Comparison of ENCODE assay signal across 15 cellular contexts in the genomic region with DNA sequence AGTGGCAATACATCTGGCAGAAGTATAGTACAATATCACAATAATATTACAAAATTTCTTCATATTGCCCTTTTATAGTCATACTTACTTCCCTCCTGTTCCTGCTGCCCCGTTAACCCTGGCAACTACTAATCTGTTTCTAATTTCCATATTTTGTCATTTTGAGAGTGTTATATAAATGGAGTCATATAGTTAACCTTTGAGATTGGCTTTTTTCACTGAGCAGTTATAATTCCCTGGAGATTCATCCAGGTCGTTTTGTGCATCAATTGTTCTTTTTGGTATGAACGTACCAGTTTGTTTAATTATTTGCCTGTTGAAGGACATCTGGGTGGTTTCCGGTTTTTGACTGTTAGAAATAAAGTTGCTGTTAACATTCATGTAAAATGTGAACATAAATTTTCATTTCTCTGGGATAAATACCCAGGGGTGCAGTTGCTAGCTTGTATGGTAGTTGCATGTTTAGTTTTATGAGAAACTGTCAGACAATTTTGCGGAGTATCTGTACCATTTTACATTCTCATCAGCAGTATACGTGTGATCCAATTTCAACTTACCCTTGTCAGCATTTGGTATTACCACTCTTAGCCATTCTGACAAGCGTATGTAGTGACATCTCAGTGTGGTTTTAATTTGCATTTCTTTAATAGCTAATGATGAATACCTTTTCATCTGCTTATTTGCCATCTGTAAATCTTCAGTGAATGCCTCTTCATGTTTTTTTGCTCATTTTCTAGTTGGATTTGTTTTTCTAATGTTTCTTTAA. TPM values are rescaled to one million over a fixed set of nuclear protein-coding genes. Genes with fewer than 3 reads are reported as not detected.
DNase-seq lines count a peak whose midpoint lies in the region; ATAC-seq and TF ChIP-seq lines count a peak whose summit lies in the region.
"Had no signal": no experiment of that assay in that cellular context is flagged by ENCODE, and none has a peak within 500 bp of the region (broad histone marks: within the 10 kb centered on the region; RNA-seq: fewer than 3 reads in every experiment).

No MANE protein-coding gene starts in this region.

- peak overlapping the region; percentile 95 for H3K27ac ChIP-seq in Karpas-422 (ENCODE audit: low read length)
- H3K27ac ChIP-seq in WERI-Rb-1: no peak overlapping the region
- H3K27ac ChIP-seq: foreskin keratinocyte, neural progenitor cell had no signal

- no peak overlapping the region for H2AFZ ChIP-seq in Karpas-422 (ENCODE audit: low read length)
- H2AFZ ChIP-seq: neural progenitor cell had no signal

- intact Hi-C loops in natural killer cell (cut with micrococcal nuclease): loop anchor here (10.0 kb wide), 1 partner anchor 731 kb away; a partner anchor contains a TSS

- H3K9me3 ChIP-seq in Karpas-422 (ENCODE audit: low read length) (no peaks in the 10 kb centered on the region), WERI-Rb-1 (ENCODE audit: severe bottlenecking) (no peaks in the 10 kb centered on the region)

- H3K4me1 ChIP-seq in Karpas-422 (ENCODE audit: low read length): peaks cover 73% of the 10 kb centered on the region
- H3K4me1 ChIP-seq: neural progenitor cell had no signal

- H3K27ac Mint-ChIP-seq in natural killer cell: peak overlapping the region; percentile 85 to 98
- H3K27ac Mint-ChIP-seq: activated naive CD8-positive, alpha-beta T cell; neural progenitor cell had no signal

- H3K27me3 Mint-ChIP-seq in natural killer cell (ENCODE audit: low read depth in 2 of 2): no peaks in the 10 kb centered on the region
- H3K27me3 Mint-ChIP-seq: activated naive CD8-positive, alpha-beta T cell had no signal

- no peaks in the 10 kb centered on the region for H3K9me3 Mint-ChIP-seq in natural killer cell

- H3K9ac ChIP-seq in Karpas-422 (ENCODE audit: low read length): peak overlapping the region; percentile 64
- H3K9ac ChIP-seq: neural progenitor cell had no signal

- H3K79me2 ChIP-seq in Karpas-422 (ENCODE audit: low read length): peaks cover 94% of the 10 kb centered on the region

- peaks cover 8% of the 10 kb centered on the region for H3K36me3 Mint-ChIP-seq in natural killer cell

- DNase-seq in GM03348 (ENCODE audit: low spot score) (peak; percentile 21), Karpas-422 (peak; percentile 90), natural killer cell (no peak), NCI-H226 (no peak), WERI-Rb-1 (no peak)
- DNase-seq: DMS79 treated with DMSO at 0.1 percent for 48 hours; foreskin keratinocyte; HCEC 1CT; left cardiac atrium; NCI-H1417; stimulated activated CD4-positive, alpha-beta T cell treated with anti-CD3 and anti-CD28 coated beads, Interleukin-12 subunit alpha, Interleukin-12 subunit beta, amount 100 ng/mL, for 4 hours had no signal

- no peaks in the 10 kb centered on the region for H4K20me1 ChIP-seq in Karpas-422 (ENCODE audit: insufficient read depth, low read depth, low read length)

- H3K27me3 ChIP-seq in Karpas-422 (ENCODE audit: low read length): no peaks in the 10 kb centered on the region
- no peaks in the 10 kb centered on the region for H3K27me3 ChIP-seq in WERI-Rb-1 (ENCODE audit: insufficient read depth, low read depth, severe bottlenecking)
- H3K27me3 ChIP-seq: foreskin keratinocyte, neural progenitor cell had no signal

- ATAC-seq in GM21423 (IDR thresholded peaks at IDR 0.05; ENCODE audit: unreplicated experiment) (peak; percentile 47), natural killer cell (no peak), GM18498 (IDR thresholded peaks at IDR 0.05; ENCODE audit: unreplicated experiment) (no peak)
- ATAC-seq: foreskin keratinocyte had no signal

- H3K36me3 ChIP-seq in Karpas-422 (ENCODE audit: insufficient read depth, low read length) (peaks cover 29% of the 10 kb centered on the region), WERI-Rb-1 (peaks cover 10% of the 10 kb centered on the region)

- H3K4me3 Mint-ChIP-seq in natural killer cell: peak overlapping the region; percentile 67
- H3K4me3 Mint-ChIP-seq: activated naive CD8-positive, alpha-beta T cell; neural progenitor cell had no signal

- H3K4me1 Mint-ChIP-seq in natural killer cell: peaks cover 64 to 68% of the 10 kb centered on the region in 2 donors
- H3K4me1 Mint-ChIP-seq: neural progenitor cell had no signal

- TF ChIP-seq CTCF in natural killer cell (IDR thresholded peaks at IDR 0.05) (no peak), WERI-Rb-1 (IDR thresholded peaks at IDR 0.05; ENCODE audit: low read depth, low read length) (no peak)

- peak overlapping the region; percentile 86 for H3K4me2 ChIP-seq in Karpas-422 (ENCODE audit: low read depth, low read length, poor library complexity, severe bottlenecking)
- H3K4me2 ChIP-seq: neural progenitor cell had no signal

- no peaks in the 10 kb centered on the region for H3K9me2 ChIP-seq in Karpas-422 (replicated peaks; ENCODE audit: insufficient read depth, low read length)

- H3K4me3 ChIP-seq in Karpas-422 (ENCODE audit: low read length) (peak overlapping the region; percentile 53), WERI-Rb-1 (ENCODE audit: low read depth, low read length) (no peak overlapping the region)
- H3K4me3 ChIP-seq: neural progenitor cell had no signal

RNA-seq across cellular contexts. Expression of a gene that starts 32.2 kb away (rescaled TPM):
- 1.1 and 3.2 TPM in 2 replicates for total RNA-seq in Karpas-422 (2014; rRNA removed; shearing (Covaris generic); ENCODE audit: low replicate concordance)
- 1 to 10 TPM; 1.9 to 3.6 (median 2.8) TPM for total RNA-seq in natural killer cell

Comparison
In these comparisons a context has a peak if more than half of its experiments do, and no peak if none do; other contexts are left out.
1. DNase-seq: peak in GM03348 (single experiment) and Karpas-422 (single experiment); none in natural killer cell (single experiment), NCI-H226 (single experiment) and WERI-Rb-1 (single experiment).